In genomic region chr10:91909178-91909677, GRCh38 we compare ENCODE assay signal across 8 cellular contexts. TPM values are rescaled to one million over a fixed set of nuclear protein-coding genes. Genes with fewer than 3 reads are reported as not detected.
A peak's percentile ranks its signal among the peaks of the same experiment; 100 is the strongest.
DNase-seq lines count a peak whose midpoint lies in the region; ATAC-seq, FAIRE-seq and TF ChIP-seq lines count a peak whose summit lies in the region.

Gene FGFBP3 (minus strand): TSS chr10:91909486. CDS start chr10:91908969, 517 bp downstream.

- H3K9me2 ChIP-seq in Loucy (replicated peaks; ENCODE audit: low read depth, low read length): no peaks in the 10 kb centered on the region

- H3K9me3 ChIP-seq in ES-I3 (ENCODE audit: control insufficient read depth, insufficient read depth, low read length): no peaks in the 10 kb centered on the region
- H3K9me3 ChIP-seq in Loucy (ENCODE audit: insufficient read depth, low read depth, low read length): no peaks in the 10 kb centered on the region

- H4K20me1 ChIP-seq in Loucy (ENCODE audit: insufficient read depth, low read length, poor library complexity, severe bottlenecking): no peaks in the 10 kb centered on the region

- TF ChIP-seq CTCF in Loucy (conservative IDR thresholded peaks at IDR 0.05; ENCODE audit: low read length) (no peak), bronchial epithelial cell (IDR thresholded peaks at IDR 0.05; ENCODE audit: insufficient read depth, low read length, severe bottlenecking) (no peak)

- H3K36me3 ChIP-seq in ES-I3 (ENCODE audit: insufficient read depth, low read length) (no peaks in the 10 kb centered on the region), Loucy (ENCODE audit: insufficient read depth, low read length) (no peaks in the 10 kb centered on the region), bronchial epithelial cell (ENCODE audit: control insufficient read depth, insufficient read depth, low read length) (no peaks in the 10 kb centered on the region)

- peak within 1 kb of the TSS; percentile 95 for H3K4me2 ChIP-seq in Loucy (ENCODE audit: low read depth, low read length, poor library complexity, severe bottlenecking)

- H3K27me3 ChIP-seq in Loucy (ENCODE audit: insufficient read depth, low read length, poor library complexity, severe bottlenecking): no peaks in the 10 kb centered on the region
- no peaks in the 10 kb centered on the region for H3K27me3 ChIP-seq in bronchial epithelial cell (ENCODE audit: control insufficient read depth, insufficient read depth, low read length)

- H3F3A ChIP-seq in Loucy (ENCODE audit: low read depth): peaks cover 6% of the 10 kb centered on the region; the same call in 1 of the 2 replicates

- H3K9ac ChIP-seq in ES-I3 (ENCODE audit: low read depth, low read length): peak within 1 kb of the TSS; percentile 90
- peak within 1 kb of the TSS; percentile 75 for H3K9ac ChIP-seq in Loucy (ENCODE audit: low read depth, low read length, poor library complexity, severe bottlenecking)

- ATAC-seq in HG03025 (IDR thresholded peaks at IDR 0.05; ENCODE audit: low FRiP score, unreplicated experiment): no peak
- ATAC-seq in GM19035 (IDR thresholded peaks at IDR 0.05; ENCODE audit: unreplicated experiment): no peak

- H3K4me1 ChIP-seq in ES-I3 (ENCODE audit: insufficient read depth, low read length) (no peaks in the 10 kb centered on the region; the same call in 1 of the 2 replicates), Loucy (ENCODE audit: insufficient read depth, low read length, poor library complexity, severe bottlenecking) (peaks cover 17% of the 10 kb centered on the region)

- peak; percentile 84 for DNase-seq in SK-N-DZ (ENCODE audit: low spot score)
- peak; percentile 21 for DNase-seq in bronchial epithelial cell (ENCODE audit: low read depth)
- DNase-seq in kidney glomerular epithelial cell (lab: John Stamatoyannopoulos, UW): peak; percentile 33
- DNase-seq in stimulated activated CD4-positive, alpha-beta T cell treated with anti-CD3 and anti-CD28 coated beads, Interleukin-2, amount 100 ng/mL, for 24 hours: peak; percentile 39 to 46

- FAIRE-seq in bronchial epithelial cell (lab: Jason Lieb, UNC): no peak

- H2AFZ ChIP-seq in Loucy (ENCODE audit: low read length): peak within 1 kb of the TSS; percentile 94

- peaks cover 16% of the 10 kb centered on the region for H3K79me2 ChIP-seq in Loucy (ENCODE audit: insufficient read depth, low read length)

- H3K4me3 ChIP-seq in Loucy (ENCODE audit: low read length, poor library complexity, severe bottlenecking) (peak within 1 kb of the TSS; percentile 85), bronchial epithelial cell (ENCODE audit: low read depth, low read length) (peak within 1 kb of the TSS; percentile 64)

RNA-seq across cellular contexts. Expression of gene FGFBP3, which starts in this region (rescaled TPM):
- polyA plus RNA-seq in SK-N-DZ (2014; cell fraction: cytosol; rRNA removed): 3.7 and 5.6 TPM in 2 replicates
- 6.2 TPM in 2 replicates for polyA plus RNA-seq in SK-N-DZ (2014; cell fraction: nucleus; rRNA removed)
- total RNA-seq in bronchial epithelial cell: 0.26 and 0.38 TPM in 2 replicates

Comparison
In these comparisons a context has a peak if more than half of its experiments do, and no peak if none do; other contexts are left out.
1. Peak in DNase-seq and H3K4me3 ChIP-seq in bronchial epithelial cell; RNA of the gene not detected or under 1 TPM.
2. DNase-seq: peak in every context shown above with its lines; median percentile 84 in SK-N-DZ; 42 in stimulated activated CD4-positive, alpha-beta T cell treated with anti-CD3 and anti-CD28 coated beads, Interleukin-2, amount 100 ng/mL, for 24 hours; 33 in kidney glomerular epithelial cell; 21 in bronchial epithelial cell.